Comparison of ENCODE assay signal across 19 cellular contexts in genomic region chr1:116678732-116679090, GRCh38.
"Had no signal": no experiment of that assay in that cellular context is flagged by ENCODE, and none has a peak within 500 bp of the region (broad histone marks: within the 10 kb centered on the region; RNA-seq: fewer than 3 reads in every experiment).

No MANE protein-coding gene starts in this region.

- ATAC-seq: activated CD8-positive, alpha-beta T cell treated with anti-CD3 and anti-CD28 coated beads, Interleukin-2, amount 10 ng/mL, durations not matched to agents 7 days and 5 days; body of pancreas; T-helper 17 cell had no signal

- H3K27ac ChIP-seq: ascending aorta, body of pancreas had no signal

- H3K36me3 ChIP-seq: ascending aorta had no signal

- H3K36me3 Mint-ChIP-seq: activated naive CD4-positive, alpha-beta T cell treated with anti-CD3 and anti-CD28 coated beads, Interleukin-2, amount 50 U/mL, for 24 hours; WTC11 had no signal

- H3K4me1 ChIP-seq: ascending aorta, body of pancreas had no signal

- H3K9me3 ChIP-seq: ascending aorta, body of pancreas had no signal

- H3K4me3 Mint-ChIP-seq: activated CD8-positive, alpha-beta T cell treated with anti-CD3 and anti-CD28 coated beads, Interleukin-2, amount 10 ng/mL, durations not matched to agents 7 days and 5 days; activated naive CD4-positive, alpha-beta T cell treated with anti-CD3 and anti-CD28 coated beads, Interleukin-2, amount 50 U/mL, for 24 hours; activated T-cell treated with anti-CD3 and anti-CD28 coated beads, Interleukin-2, amount 50 U/mL, for 24 hours; activated T-helper 1 cell treated with anti-CD3 and anti-CD28 coated beads, Interleukin-12 subunit alpha, Interleukin-12 subunit beta, Interleukin-2, Interleukin-4 antibody, amounts not matched to agents 30 ng/mL and 10 ng/mL and 1 ng/mL, durations not matched to agents 14 hours and 24 hours and 36 hours; T-helper 17 cell; WTC11 had no signal

- H3K9me3 Mint-ChIP-seq: activated naive CD4-positive, alpha-beta T cell treated with anti-CD3 and anti-CD28 coated beads, Interleukin-2, amount 50 U/mL, for 24 hours; activated T-cell treated with anti-CD3 and anti-CD28 coated beads, Interleukin-2, amount 50 U/mL, for 24 hours; activated T-helper 1 cell treated with anti-CD3 and anti-CD28 coated beads, Interleukin-12 subunit alpha, Interleukin-12 subunit beta, Interleukin-2, Interleukin-4 antibody, amounts not matched to agents 30 ng/mL and 10 ng/mL and 1 ng/mL, durations not matched to agents 14 hours and 24 hours and 36 hours had no signal

- H3K27ac Mint-ChIP-seq: activated CD8-positive, alpha-beta T cell treated with anti-CD3 and anti-CD28 coated beads, Interleukin-2, amount 10 ng/mL, durations not matched to agents 7 days and 5 days; activated naive CD4-positive, alpha-beta T cell treated with anti-CD3 and anti-CD28 coated beads, Interleukin-2, amount 50 U/mL, for 24 hours; activated T-cell treated with anti-CD3 and anti-CD28 coated beads, Interleukin-2, amount 50 U/mL, for 24 hours; activated T-helper 1 cell treated with anti-CD3 and anti-CD28 coated beads, Interleukin-12 subunit alpha, Interleukin-12 subunit beta, Interleukin-2, Interleukin-4 antibody, amounts not matched to agents 30 ng/mL and 10 ng/mL and 1 ng/mL, durations not matched to agents 14 hours and 24 hours and 36 hours; T-helper 17 cell; WTC11 had no signal

- DNase-seq: activated CD4-positive, alpha-beta T cell treated with anti-CD3 and anti-CD28 coated beads for 48 hours; activated CD4-positive, alpha-beta T cell treated with anti-CD3 and anti-CD28 coated beads, Interleukin-2, amount 50 U/mL, for 4 hours; activated CD4-positive, CD25-positive, alpha-beta regulatory T cell treated with anti-CD3 and anti-CD28 coated beads, Interleukin-2, amount 50 U/mL, for 72 hours; activated CD8-positive, alpha-beta T cell treated with anti-CD3 and anti-CD28 coated beads, Interleukin-2, amount 10 ng/mL, durations not matched to agents 7 days and 5 days; activated effector memory CD4-positive, alpha-beta T cell treated with Interleukin-2 at 50 U/mL for 16 hours; activated naive CD4-positive, alpha-beta T cell; activated T-cell treated with anti-CD3 and anti-CD28 coated beads, Interleukin-2, amount 50 U/mL, for 24 hours; body of pancreas; Kasumi-1; KBM-7; NCI-H1048; NCI-H226; SHP77; T-helper 17 cell; T-helper 9 cell had no signal

- H3K27me3 ChIP-seq: ascending aorta, body of pancreas had no signal

- H3K4me3 ChIP-seq: ascending aorta, body of pancreas had no signal

- H3K4me1 Mint-ChIP-seq: activated naive CD4-positive, alpha-beta T cell treated with anti-CD3 and anti-CD28 coated beads, Interleukin-2, amount 50 U/mL, for 24 hours; T-helper 17 cell had no signal
